In the genomic region with DNA sequence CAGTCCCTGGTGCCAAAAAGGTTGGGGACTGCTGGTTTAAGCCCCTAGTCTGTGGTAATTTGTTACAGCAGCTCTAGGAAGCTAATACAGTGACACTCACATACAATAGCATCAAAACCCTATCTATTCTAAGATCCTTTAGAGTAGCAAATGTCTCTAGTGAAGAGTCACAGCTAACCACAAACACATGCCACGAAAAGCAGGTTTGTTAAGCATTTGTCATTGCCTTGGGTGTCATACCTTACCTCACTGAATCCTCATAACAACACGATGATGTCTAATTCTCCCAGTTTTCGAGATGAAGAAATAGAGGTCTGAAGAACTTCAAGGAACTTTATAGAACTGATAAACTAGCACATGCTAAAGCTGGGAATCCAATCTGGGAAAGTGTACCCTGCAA, we compare ENCODE assay signal across 21 cellular contexts.
"Had no signal": no experiment of that assay in that cellular context is flagged by ENCODE, and none has a peak within 500 bp of the region (broad histone marks: within the 10 kb centered on the region; RNA-seq: fewer than 3 reads in every experiment).

No MANE protein-coding gene starts in this region.

- H3K9me3 ChIP-seq: esophagus muscularis mucosa, mucosa of descending colon, prostate gland, sigmoid colon, tibial artery, vagina had no signal

- H3K4me3 ChIP-seq: dorsolateral prefrontal cortex, esophagus muscularis mucosa, mucosa of descending colon, prostate gland, sigmoid colon, tibial artery, vagina had no signal

- H3K27ac ChIP-seq: dorsolateral prefrontal cortex, esophagus muscularis mucosa, prostate gland, sigmoid colon, tibial artery, vagina had no signal

- FAIRE-seq: endometrium had no signal

- H3K4me1 ChIP-seq: esophagus muscularis mucosa, prostate gland, sigmoid colon, tibial artery, vagina had no signal

- H3K27me3 Mint-ChIP-seq: activated naive CD8-positive, alpha-beta T cell treated with anti-CD3 and anti-CD28 coated beads, Interleukin-2, amount 10 ng/mL, durations not matched to agents 7 days and 5 days had no signal

- DNase-seq: activated CD8-positive, alpha-beta memory T cell treated with anti-CD3 and anti-CD28 coated beads for 24 hours; activated gamma-delta T cell; activated naive CD8-positive, alpha-beta T cell treated with anti-CD3 and anti-CD28 coated beads, Interleukin-2, amount 10 ng/mL, durations not matched to agents 7 days and 5 days; activated T-cell treated with anti-CD3 and anti-CD28 coated beads for 4 hours; aorta; dorsolateral prefrontal cortex; foreskin melanocyte; head of caudate nucleus; mucosa of descending colon; natural killer cell; nucleus accumbens; sigmoid colon; stimulated activated CD4-positive, alpha-beta T cell treated with anti-CD3 and anti-CD28 coated beads, Interleukin-4, amount 100 ng/mL, for 1 hour; SW 1271; tibial artery had no signal

- H3K27me3 ChIP-seq: esophagus muscularis mucosa, sigmoid colon, tibial artery, vagina had no signal

- ATAC-seq: left lobe of liver, mucosa of descending colon had no signal

- H3K36me3 ChIP-seq: esophagus muscularis mucosa, prostate gland, sigmoid colon, tibial artery, vagina had no signal

- H3K36me3 Mint-ChIP-seq: activated naive CD8-positive, alpha-beta T cell treated with anti-CD3 and anti-CD28 coated beads, Interleukin-2, amount 10 ng/mL, durations not matched to agents 7 days and 5 days; natural killer cell had no signal

- H3K4me3 Mint-ChIP-seq: activated naive CD8-positive, alpha-beta T cell treated with anti-CD3 and anti-CD28 coated beads, Interleukin-2, amount 10 ng/mL, durations not matched to agents 7 days and 5 days; natural killer cell; T-helper 2 cell treated with Interferon-gamma antibody and Interleukin-4, amounts not matched to agents 5 μg/mL and 100 μg/mL, for 36 hours had no signal

- H3K27ac Mint-ChIP-seq: activated naive CD8-positive, alpha-beta T cell treated with anti-CD3 and anti-CD28 coated beads, Interleukin-2, amount 10 ng/mL, durations not matched to agents 7 days and 5 days; natural killer cell; T-helper 2 cell treated with Interferon-gamma antibody and Interleukin-4, amounts not matched to agents 5 μg/mL and 100 μg/mL, for 36 hours had no signal
